11 cellular contexts compared by ENCODE assay signal in the genomic region with DNA sequence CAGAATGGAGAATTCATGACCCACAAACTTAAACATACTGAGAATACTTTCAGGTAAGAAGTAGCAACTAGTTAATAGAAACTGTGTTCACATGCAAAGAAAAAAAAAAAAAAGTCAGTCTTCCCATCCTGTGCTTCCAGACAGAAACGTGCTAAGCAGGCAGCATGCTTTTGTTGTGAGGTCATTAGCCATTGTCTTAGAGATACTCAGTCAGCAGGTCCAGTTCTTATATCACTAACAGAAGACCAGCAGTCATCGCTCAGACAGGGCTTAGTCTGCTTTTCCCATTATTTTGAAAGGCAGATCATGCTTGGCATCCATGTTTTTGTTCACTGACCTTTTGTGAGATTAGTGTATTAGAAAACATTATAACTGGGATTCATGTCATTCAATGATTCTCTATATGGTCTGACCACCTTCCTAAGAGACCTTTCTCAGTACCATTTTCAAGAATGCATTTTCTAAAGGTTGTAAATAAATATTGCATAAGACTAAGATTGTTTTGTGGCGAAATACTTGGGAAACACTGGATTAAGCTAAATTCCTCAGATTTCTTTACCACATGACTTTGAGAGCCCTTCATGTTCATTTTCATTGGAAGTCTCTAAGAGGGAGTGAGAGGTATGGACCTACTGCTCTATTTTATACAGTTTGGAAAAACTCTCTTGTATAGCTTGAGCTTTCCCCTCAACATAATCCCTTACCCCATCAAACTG. TPM values are rescaled to one million over a fixed set of nuclear protein-coding genes. Genes with fewer than 3 reads are reported as not detected.
DNase-seq lines count a peak whose midpoint lies in the region; ATAC-seq and TF ChIP-seq lines count a peak whose summit lies in the region.
"Had no signal": no experiment of that assay in that cellular context is flagged by ENCODE, and none has a peak within 500 bp of the region (broad histone marks: within the 10 kb centered on the region; RNA-seq: fewer than 3 reads in every experiment).

No MANE protein-coding gene starts in this region.

- 0 out of 2 replicates have a peak overlapping the region, but pooled peaks have one; percentile 4 for H3K27ac ChIP-seq in SJCRH30

- H3K4me3 ChIP-seq in SJCRH30 (no peak overlapping the region), fibroblast of the aortic adventitia (ENCODE audit: low read depth, low read length) (no peak overlapping the region)

- no peaks in the 10 kb centered on the region for H3K27me3 Mint-ChIP-seq in osteocyte (ENCODE audit: unreplicated experiment)
- H3K27me3 Mint-ChIP-seq: activated naive CD8-positive, alpha-beta T cell treated with anti-CD3 and anti-CD28 coated beads, Interleukin-2, amount 10 ng/mL, durations not matched to agents 7 days and 5 days had no signal

- peaks cover 65% of the 10 kb centered on the region for H3K36me3 Mint-ChIP-seq in osteocyte (ENCODE audit: unreplicated experiment)
- H3K36me3 Mint-ChIP-seq: activated naive CD8-positive, alpha-beta T cell treated with anti-CD3 and anti-CD28 coated beads, Interleukin-2, amount 10 ng/mL, durations not matched to agents 7 days and 5 days had no signal

- no peak for ATAC-seq in HG02798 (IDR thresholded peaks at IDR 0.05; ENCODE audit: poor library complexity, unreplicated experiment)

- peak overlapping the region; percentile 80 for H3K27ac Mint-ChIP-seq in osteocyte (ENCODE audit: unreplicated experiment)
- H3K27ac Mint-ChIP-seq: activated naive CD8-positive, alpha-beta T cell treated with anti-CD3 and anti-CD28 coated beads, Interleukin-2, amount 10 ng/mL, durations not matched to agents 7 days and 5 days had no signal

- H3K36me3 ChIP-seq in SJCRH30: peaks cover 38% of the 10 kb centered on the region

- peaks cover 17% of the 10 kb centered on the region for H3K4me1 ChIP-seq in SJCRH30

- H3K4me3 Mint-ChIP-seq in osteocyte (ENCODE audit: unreplicated experiment): no peak overlapping the region
- H3K4me3 Mint-ChIP-seq: activated naive CD8-positive, alpha-beta T cell treated with anti-CD3 and anti-CD28 coated beads, Interleukin-2, amount 10 ng/mL, durations not matched to agents 7 days and 5 days had no signal

- no peaks in the 10 kb centered on the region for H3K9me3 ChIP-seq in SJCRH30 (replicated peaks)

- no peaks in the 10 kb centered on the region for H3K9me3 Mint-ChIP-seq in osteocyte (ENCODE audit: unreplicated experiment)
- H3K9me3 Mint-ChIP-seq: activated naive CD8-positive, alpha-beta T cell treated with anti-CD3 and anti-CD28 coated beads, Interleukin-2, amount 10 ng/mL, durations not matched to agents 7 days and 5 days had no signal

- H3K27me3 ChIP-seq in SJCRH30: no peaks in the 10 kb centered on the region

- TF ChIP-seq CTCF in fibroblast of the aortic adventitia (IDR thresholded peaks at IDR 0.05; ENCODE audit: insufficient read depth, low read length) (no peak), osteocyte (IDR thresholded peaks at IDR 0.05) (no peak)

- peaks cover 51% of the 10 kb centered on the region for H3K4me1 Mint-ChIP-seq in osteocyte (ENCODE audit: unreplicated experiment)

- DNase-seq in ELF-1 (ENCODE audit: low read depth, low spot score) (peak; percentile 65), SJCRH30 (peak; percentile 24 to 27), fibroblast of the aortic adventitia (ENCODE audit: low read depth) (peak; percentile 91), osteocyte (ENCODE audit: extremely low spot score, unreplicated experiment) (no peak), T-helper 2 cell (no peak)
- no peak for DNase-seq in activated naive CD4-positive, alpha-beta T cell (lab: John Stamatoyannopoulos, UW)
- DNase-seq in activated effector memory CD4-positive, alpha-beta T cell treated with anti-CD3 and anti-CD28 coated beads, Interleukin-2, amount 50 U/mL, for 16 hours: no peak
- DNase-seq: activated naive CD8-positive, alpha-beta T cell treated with anti-CD3 and anti-CD28 coated beads, Interleukin-2, amount 10 ng/mL, durations not matched to agents 7 days and 5 days; DND-41; NCI-H446 treated with DMSO at 0.1 percent for 48 hours had no signal

RNA-seq across cellular contexts. Expression of a gene that starts 45.0 kb away (rescaled TPM):
- total RNA-seq in SJCRH30 (2014; rRNA removed; shearing (Covaris generic)): 0.96 and 2.5 TPM in 2 replicates
- 0.41 and 2.9 TPM in 2 replicates for total RNA-seq in fibroblast of the aortic adventitia (ENCODE audit: low replicate concordance)
- total RNA-seq in osteocyte: 1.2 and 1.3 TPM in 2 replicates

Comparison
In these comparisons a context has a peak if more than half of its experiments do, and no peak if none do; other contexts are left out.
1. DNase-seq: peak in ELF-1 (single experiment), SJCRH30 (2 of 2) and fibroblast of the aortic adventitia (single experiment); none in osteocyte (single experiment), activated naive CD4-positive, alpha-beta T cell (0 of 4), T-helper 2 cell (0 of 5) and activated effector memory CD4-positive, alpha-beta T cell treated with anti-CD3 and anti-CD28 coated beads, Interleukin-2, amount 50 U/mL, for 16 hours (single experiment).